ENCODE assay signal across 8 cellular contexts in the genomic region with DNA sequence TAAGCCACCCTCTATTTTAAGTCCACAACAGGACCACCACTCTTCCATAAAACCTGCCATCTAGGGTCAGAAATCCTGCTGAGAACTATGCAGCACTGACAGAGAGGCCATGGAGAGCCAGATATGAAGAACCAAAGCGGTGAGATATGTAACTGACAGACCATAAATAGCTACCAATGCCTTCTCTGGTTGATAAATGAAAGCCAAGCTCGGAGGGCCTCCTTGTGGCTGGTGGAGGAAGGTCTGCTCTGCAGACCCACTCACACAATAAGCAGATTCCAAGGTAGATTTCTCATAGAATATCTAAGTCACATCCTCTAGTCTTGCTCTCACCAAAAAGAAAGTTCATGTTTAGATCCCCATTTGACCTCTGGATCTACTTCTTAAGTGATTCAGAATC. TPM values are rescaled to one million over a fixed set of nuclear protein-coding genes. Genes with fewer than 3 reads are reported as not detected.
DNase-seq lines count a peak whose midpoint lies in the region; ATAC-seq, FAIRE-seq and TF ChIP-seq lines count a peak whose summit lies in the region.

No MANE protein-coding gene starts in this region.

- ATAC-seq in HG03097 (IDR thresholded peaks at IDR 0.05; ENCODE audit: low FRiP score, unreplicated experiment) (peak; percentile 56), GM21360 (IDR thresholded peaks at IDR 0.05; ENCODE audit: unreplicated experiment) (no peak)
- ATAC-seq in activated CD8-positive, alpha-beta memory T cell treated with anti-CD3 and anti-CD28 coated beads, Interleukin-2, amount 10 ng/mL, durations not matched to agents 7 days and 5 days, result no peak

- intact Hi-C loops in MCF 10A (cut with micrococcal nuclease), result loop anchor here (2.0 to 10.0 kb wide), 4 partner anchors 15 to 397 kb away; a partner anchor contains a TSS

- POLR2A ChIA-PET in MCF 10A (lab: Yijun Ruan, JAX), result interaction anchor here (0.9 to 3.9 kb wide), 12 partner anchors 11 to 281 kb away, joined by 3 to 33 read pairs (median 5); a partner anchor contains a TSS

- H3K27ac ChIP-seq in liver (ENCODE audit: low read depth in 1 of 2, low read length in 2 of 2), result no peak overlapping the region

- peak; percentile 41 for DNase-seq in AG10803 (ENCODE audit: low read depth)
- no peak for DNase-seq in GM18507 (ENCODE audit: extremely low spot score, insufficient read length, low read depth)
- peak; percentile 43 for DNase-seq in NCI-H524 treated with DMSO at 0.1 percent for 48 hours (lab: John Stamatoyannopoulos, UW)
- DNase-seq in MCF 10A (ENCODE audit: unreplicated experiment), result peak; percentile 55
- no peak for DNase-seq in activated CD8-positive, alpha-beta memory T cell treated with anti-CD3 and anti-CD28 coated beads, Interleukin-2, amount 10 ng/mL, durations not matched to agents 7 days and 5 days

- peak; percentile 73 for TF ChIP-seq CTCF in AG10803 (conservative IDR thresholded peaks at IDR 0.05; ENCODE audit: low read length)
- TF ChIP-seq CTCF in MCF 10A (IDR thresholded peaks at IDR 0.05; ENCODE audit: unreplicated experiment), result peak; percentile 60
- TF ChIP-seq CTCF in liver (IDR thresholded peaks at IDR 0.05; ENCODE audit: low read depth, low read length, missing input control), result peak; percentile 43

- TF ChIP-seq RAD21 in liver (IDR thresholded peaks at IDR 0.05), result peak; percentile 67 to 75

- no peak overlapping the region for H3K9ac ChIP-seq in liver (ENCODE audit: low read depth in 1 of 2, low read length in 2 of 2)

- 61% methylated on average over 2 of the region's 2 CpGs for WGBS in liver

- CTCF ChIA-PET in MCF 10A (lab: Yijun Ruan, JAX), result interaction anchor here (0.5 to 9.1 kb wide), 62 partner anchors 13 to 1795 kb away, joined by 3 to 248 read pairs (median 5); a partner anchor contains a TSS
- CTCF ChIA-PET in activated CD8-positive, alpha-beta memory T cell treated with anti-CD3 and anti-CD28 coated beads, Interleukin-2, amount 10 ng/mL, durations not matched to agents 7 days and 5 days (lab: Charles Lee), result interaction anchor here (0.7 to 4.8 kb wide), 23 partner anchors 12 to 278 kb away, joined by 3 to 58 read pairs (median 6); a partner anchor contains a TSS

- peaks cover 0 to 16% (median 8%) of the 10 kb centered on the region in 4 donors for H3K36me3 ChIP-seq in liver (ENCODE audit: control insufficient read depth in 4 of 4, insufficient read depth in 3 of 4, low read depth in 1 of 4, low read length in 3 of 4)

- peak overlapping the region; percentile 14 for H3K27ac Mint-ChIP-seq in MCF 10A (ENCODE audit: low read depth, unreplicated experiment)
- H3K27ac Mint-ChIP-seq in activated CD8-positive, alpha-beta memory T cell treated with anti-CD3 and anti-CD28 coated beads, Interleukin-2, amount 10 ng/mL, durations not matched to agents 7 days and 5 days, result no peak overlapping the region

- no peaks in the 10 kb centered on the region for H3K27me3 Mint-ChIP-seq in MCF 10A (ENCODE audit: insufficient read depth, unreplicated experiment)
- H3K27me3 Mint-ChIP-seq in activated CD8-positive, alpha-beta memory T cell treated with anti-CD3 and anti-CD28 coated beads, Interleukin-2, amount 10 ng/mL, durations not matched to agents 7 days and 5 days, result no peaks in the 10 kb centered on the region

- H3K4me3 ChIP-seq in AG10803 (ENCODE audit: low read length), result no peak overlapping the region
- no peak overlapping the region for H3K4me3 ChIP-seq in liver (ENCODE audit: low read depth in 1 of 3, low read length in 3 of 3)

- no peaks in the 10 kb centered on the region for H3K27me3 ChIP-seq in liver (ENCODE audit: control insufficient read depth in 4 of 4, insufficient read depth in 4 of 4, low read length in 3 of 4)

- peaks cover 26% of the 10 kb centered on the region for H3K4me1 Mint-ChIP-seq in MCF 10A (ENCODE audit: insufficient read depth, unreplicated experiment)
- peaks cover 10% of the 10 kb centered on the region for H3K4me1 Mint-ChIP-seq in activated CD8-positive, alpha-beta memory T cell treated with anti-CD3 and anti-CD28 coated beads, Interleukin-2, amount 10 ng/mL, durations not matched to agents 7 days and 5 days

- H3K9me3 ChIP-seq in liver (ENCODE audit: control insufficient read depth in 4 of 4, low read length in 3 of 4), result no peaks in the 10 kb centered on the region

- peaks cover 60% of the 10 kb centered on the region for H3K36me3 Mint-ChIP-seq in MCF 10A (ENCODE audit: insufficient read depth, unreplicated experiment)
- H3K36me3 Mint-ChIP-seq in activated CD8-positive, alpha-beta memory T cell treated with anti-CD3 and anti-CD28 coated beads, Interleukin-2, amount 10 ng/mL, durations not matched to agents 7 days and 5 days, result peaks cover 3% of the 10 kb centered on the region

- H3K4me3 Mint-ChIP-seq in MCF 10A (ENCODE audit: unreplicated experiment), result no peak overlapping the region
- H3K4me3 Mint-ChIP-seq in activated CD8-positive, alpha-beta memory T cell treated with anti-CD3 and anti-CD28 coated beads, Interleukin-2, amount 10 ng/mL, durations not matched to agents 7 days and 5 days, result no peak overlapping the region

- no TSS peak for BruUV-seq in MCF 10A (replicated peaks; lab: Mats Ljungman, UMichigan)

- no peaks in the 10 kb centered on the region for H3K4me1 ChIP-seq in liver (ENCODE audit: control insufficient read depth in 4 of 4, insufficient read depth in 4 of 4, low read length in 3 of 4)

- FAIRE-seq in GM18507 (lab: Jason Lieb, UNC), result peak; percentile 55

- no peaks in the 10 kb centered on the region for H3K9me3 Mint-ChIP-seq in MCF 10A (ENCODE audit: unreplicated experiment)
- H3K9me3 Mint-ChIP-seq in activated CD8-positive, alpha-beta memory T cell treated with anti-CD3 and anti-CD28 coated beads, Interleukin-2, amount 10 ng/mL, durations not matched to agents 7 days and 5 days (ENCODE audit: low read depth), result no peaks in the 10 kb centered on the region

TF ChIP-seq in liver, 16 proteins besides CTCF, POLR2A, EP300 and RAD21:
- TF ChIP-seq TAF1 (conservative IDR thresholded peaks at IDR 0.05), result no peak
- TF ChIP-seq NR2F2 (IDR thresholded peaks at IDR 0.05), result peak; percentile 11
TF ChIP-seq in liver: peak in this region for 1.

RNA-seq across cellular contexts. Expression of a gene that starts 38.9 kb away (rescaled TPM):
- total RNA-seq in MCF 10A (2022) (76.1 and 79.8 TPM in 2 replicates), liver (10 to 100 TPM; 20.5 to 36.1 TPM)
- 10 to 100 TPM in 1 of 2 donors, 1 to 10 TPM in 1; 7.5 to 10.0 TPM for polyA plus RNA-seq in liver
- total RNA-seq in activated CD8-positive, alpha-beta memory T cell treated with anti-CD3 and anti-CD28 coated beads, Interleukin-2, amount 10 ng/mL, durations not matched to agents 7 days and 5 days, result 1 to 10 TPM; 7.7 to 8.6 TPM

Comparison
In these comparisons a context has a peak if more than half of its experiments do, and no peak if none do; other contexts are left out.
1. DNase-seq: peak in AG10803 (single experiment), NCI-H524 treated with DMSO at 0.1 percent for 48 hours (single experiment) and MCF 10A (single experiment); none in GM18507 (single experiment) and activated CD8-positive, alpha-beta memory T cell treated with anti-CD3 and anti-CD28 coated beads, Interleukin-2, amount 10 ng/mL, durations not matched to agents 7 days and 5 days (single experiment).
2. Peak in every context shown above with its lines, with median percentiles within 50 percentile points of each other: CTCF ChIP-seq.